ENCODE assay signal across 1 cellular context in genomic region chr4:42646999-42647541, GRCh38.
TF ChIP-seq lines count a peak whose summit lies in the region.

No MANE protein-coding gene starts in this region.

TF ChIP-seq in GM12878, 131 proteins besides CTCF, POLR2A, EP300 and RAD21 (continued from another document):
- TF ChIP-seq BHLHE40 (IDR thresholded peaks at IDR 0.05; ENCODE audit: borderline replicate concordance in 1 of 2, low read depth in 2 of 2, low read length in 1 of 2) (peak; percentile 62 to 78; a peak in 3 of 4 replicates), ZBTB40 (IDR thresholded peaks at IDR 0.05; ENCODE audit: borderline replicate concordance) (no peak)
